12 cellular contexts compared by ENCODE assay signal in the genomic region with DNA sequence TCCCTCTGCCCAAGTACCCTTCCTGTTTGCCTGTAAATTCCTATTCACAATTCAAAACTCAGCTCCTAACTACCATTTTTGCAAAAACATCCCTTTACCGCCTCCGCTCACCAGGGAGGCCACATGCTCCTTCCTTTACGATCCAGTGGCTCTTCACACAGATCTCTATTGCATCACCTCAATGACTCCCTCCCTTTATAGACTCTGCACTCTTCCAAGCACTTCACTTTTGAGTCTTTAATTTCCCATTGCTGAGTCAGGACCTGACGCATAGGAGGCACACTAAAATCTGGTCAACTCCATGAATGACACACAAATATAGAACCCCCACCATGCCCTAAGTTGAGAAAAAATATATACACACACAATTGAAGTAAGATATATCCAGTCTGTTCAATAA. TPM values are rescaled to one million over a fixed set of nuclear protein-coding genes. Genes with fewer than 3 reads are reported as not detected.
DNase-seq lines count a peak whose midpoint lies in the region; ATAC-seq, FAIRE-seq and TF ChIP-seq lines count a peak whose summit lies in the region.
"Had no signal": no experiment of that assay in that cellular context is flagged by ENCODE, and none has a peak within 500 bp of the region (broad histone marks: within the 10 kb centered on the region; RNA-seq: fewer than 3 reads in every experiment).

No MANE protein-coding gene starts in this region.

- H4K8ac ChIP-seq in IMR-90 (ENCODE audit: low read depth in 2 of 2, low read length in 2 of 2): 0 out of 4 replicates have a peak overlapping the region, but pooled peaks of 1 of the 2 experiments have one; percentile 1

- no peaks in the 10 kb centered on the region for H3K4me1 ChIP-seq in Caco-2
- peaks cover 2% of the 10 kb centered on the region; the same call in 1 of the 2 replicates for H3K4me1 ChIP-seq in IMR-90 (ENCODE audit: control insufficient read depth, insufficient read depth, low read length)
- H3K4me1 ChIP-seq in HepG2 (ENCODE audit: insufficient read depth, low read length): peaks cover 15% of the 10 kb centered on the region

- H2AFZ ChIP-seq in IMR-90 (replicated peaks; ENCODE audit: low read length, poor library complexity) (peak overlapping the region; percentile 57), HepG2 (ENCODE audit: low read length) (no peak overlapping the region)

- H3K27ac Mint-ChIP-seq in Caco-2 (ENCODE audit: unreplicated experiment): peak overlapping the region; percentile 9
- no peak overlapping the region for H3K27ac Mint-ChIP-seq in activated naive CD8-positive, alpha-beta T cell treated with anti-CD3 and anti-CD28 coated beads for 36 hours
- H3K27ac Mint-ChIP-seq: activated T-helper 1 cell treated with anti-CD3 and anti-CD28 coated beads, Interleukin-12 subunit alpha, Interleukin-12 subunit beta, Interleukin-2, Interleukin-4 antibody, amounts not matched to agents 30 ng/mL and 10 ng/mL and 1 ng/mL, durations not matched to agents 14 hours and 24 hours and 36 hours had no signal

- in situ Hi-C loops in IMR-90 (cut with MboI; ENCODE audit: low sequenced_read_pairs) (no loop called here), astrocyte of the spinal cord (cut with HindIII; ENCODE audit: low sequenced_read_pairs) (no loop called here), HepG2 (cut with HindIII; ENCODE audit: extremely low pct_ligation_motif_present, low pct_unique_long_range_greater_than_20kb) (no loop called here)

- H3K9ac ChIP-seq in IMR-90 (ENCODE audit: low read depth, low read length) (no peak overlapping the region), HepG2 (ENCODE audit: insufficient read depth, low read depth, low read length) (no peak overlapping the region)

- H4K91ac ChIP-seq in IMR-90 (ENCODE audit: insufficient read depth, low read depth, low read length): no peak overlapping the region

- H3K9me3 Mint-ChIP-seq in Caco-2 (ENCODE audit: unreplicated experiment): no peaks in the 10 kb centered on the region
- H3K9me3 Mint-ChIP-seq in activated naive CD8-positive, alpha-beta T cell treated with anti-CD3 and anti-CD28 coated beads for 36 hours: no peaks in the 10 kb centered on the region
- H3K9me3 Mint-ChIP-seq: activated T-helper 1 cell treated with anti-CD3 and anti-CD28 coated beads, Interleukin-12 subunit alpha, Interleukin-12 subunit beta, Interleukin-2, Interleukin-4 antibody, amounts not matched to agents 30 ng/mL and 10 ng/mL and 1 ng/mL, durations not matched to agents 14 hours and 24 hours and 36 hours; nephron had no signal

- H3K4me3 ChIP-seq in Caco-2 (ENCODE audit: low read depth, low read length) (no peak overlapping the region), IMR-90 (ENCODE audit: insufficient read depth, low read depth, low read length) (no peak overlapping the region), astrocyte of the spinal cord (ENCODE audit: low read depth, low read length) (no peak overlapping the region), HepG2 (replicated peaks in 1 of 3; ENCODE audit: insufficient read depth in 1 of 3, low read depth in 2 of 3, low read length in 3 of 3) (no peak overlapping the region)
- H3K4me3 ChIP-seq: esophagus muscularis mucosa had no signal

- peaks cover 8% of the 10 kb centered on the region for H3K4me1 Mint-ChIP-seq in Caco-2 (ENCODE audit: low read depth, unreplicated experiment)
- H3K4me1 Mint-ChIP-seq in activated naive CD8-positive, alpha-beta T cell treated with anti-CD3 and anti-CD28 coated beads for 36 hours: peaks cover 4% of the 10 kb centered on the region
- H3K4me1 Mint-ChIP-seq: nephron had no signal

- peak; percentile 63 for ATAC-seq in IMR-90 (ENCODE audit: low read depth)
- 0 out of 3 replicates have a peak, but pooled peaks have one; percentile 39 for ATAC-seq in HepG2
- no peak for ATAC-seq in HG02759 (IDR thresholded peaks at IDR 0.05; ENCODE audit: unreplicated experiment)

- intact Hi-C loops in Caco-2 (cut with micrococcal nuclease; ENCODE audit: unreplicated experiment) (no loop called here), IMR-90 (cut with micrococcal nuclease) (loop anchor here (10.0 kb wide), 1 partner anchor 273 kb away; no protein-coding TSS in a partner anchor), HepG2 (cut with micrococcal nuclease; ENCODE audit: unreplicated experiment) (no loop called here)

- TF ChIP-seq POLR2A in IMR-90 (IDR thresholded peaks at IDR 0.05; ENCODE audit: low read depth, low read length) (no peak), HepG2 (IDR thresholded peaks at IDR 0.05; ENCODE audit: insufficient read depth in 1 of 2, low read depth in 2 of 2, low read length in 2 of 2) (no peak)

- no peak overlapping the region for H2BK5ac ChIP-seq in IMR-90 (ENCODE audit: low read depth, low read length, poor library complexity, severe bottlenecking)

- H3K27me3 Mint-ChIP-seq in Caco-2 (ENCODE audit: insufficient read depth, unreplicated experiment): no peaks in the 10 kb centered on the region
- no peaks in the 10 kb centered on the region for H3K27me3 Mint-ChIP-seq in activated naive CD8-positive, alpha-beta T cell treated with anti-CD3 and anti-CD28 coated beads for 36 hours

- dilution Hi-C loops in IMR-90 (cut with HindIII; ENCODE audit: low sequenced_read_pairs, unreplicated experiment): no loop called here

- H4K20me1 ChIP-seq in IMR-90 (ENCODE audit: insufficient read depth, low read length): no peaks in the 10 kb centered on the region
- no peaks in the 10 kb centered on the region for H4K20me1 ChIP-seq in HepG2 (ENCODE audit: insufficient read depth, low read length)

- no peak overlapping the region for H3K14ac ChIP-seq in IMR-90 (replicated peaks; ENCODE audit: low read depth, low read length)

- no peak overlapping the region for H3K27ac ChIP-seq in IMR-90 (ENCODE audit: insufficient read depth, low read length)
- H3K27ac ChIP-seq in HepG2 (ENCODE audit: extremely low read length, insufficient read depth, low read length): no peak overlapping the region
- H3K27ac ChIP-seq: esophagus muscularis mucosa had no signal

- H3K27me3 ChIP-seq in Caco-2 (replicated peaks; ENCODE audit: control insufficient read depth, insufficient read depth, low read length) (no peaks in the 10 kb centered on the region), IMR-90 (ENCODE audit: control insufficient read depth, insufficient read depth, low read length) (no peaks in the 10 kb centered on the region), HepG2 (ENCODE audit: control insufficient read depth in 1 of 2, insufficient read depth in 2 of 2, low read length in 2 of 2) (no peaks in the 10 kb centered on the region)
- H3K27me3 ChIP-seq: esophagus muscularis mucosa had no signal

- TF ChIP-seq RAD21 in IMR-90 (IDR thresholded peaks at IDR 0.05; ENCODE audit: low read length) (no peak), HepG2 (CRISPR knock-in tag; IDR thresholded peaks at IDR 0.05) (no peak)

- H3K36me3 Mint-ChIP-seq in Caco-2 (ENCODE audit: insufficient read depth, unreplicated experiment): no peaks in the 10 kb centered on the region
- H3K36me3 Mint-ChIP-seq in activated naive CD8-positive, alpha-beta T cell treated with anti-CD3 and anti-CD28 coated beads for 36 hours: no peaks in the 10 kb centered on the region

- no peak overlapping the region for H3K56ac ChIP-seq in IMR-90 (ENCODE audit: extremely low read depth, insufficient read depth, low read length)

- TF ChIP-seq CTCF in Caco-2 (IDR thresholded peaks at IDR 0.05; ENCODE audit: insufficient read depth in 1 of 2, low read depth in 1 of 2, low read length in 1 of 2, severe bottlenecking in 1 of 2, unreplicated experiment in 1 of 2) (no peak), IMR-90 (conservative IDR thresholded peaks at IDR 0.05; ENCODE audit: low read depth, low read length) (no peak), astrocyte of the spinal cord (IDR thresholded peaks at IDR 0.05; ENCODE audit: low read depth, low read length) (no peak), HepG2 (CRISPR knock-in tag; IDR thresholded peaks at IDR 0.05) (no peak)

- H3K4me3 Mint-ChIP-seq in Caco-2 (ENCODE audit: unreplicated experiment): no peak overlapping the region
- H3K4me3 Mint-ChIP-seq in activated naive CD8-positive, alpha-beta T cell treated with anti-CD3 and anti-CD28 coated beads for 36 hours: no peak overlapping the region
- H3K4me3 Mint-ChIP-seq: activated T-helper 1 cell treated with anti-CD3 and anti-CD28 coated beads, Interleukin-12 subunit alpha, Interleukin-12 subunit beta, Interleukin-2, Interleukin-4 antibody, amounts not matched to agents 30 ng/mL and 10 ng/mL and 1 ng/mL, durations not matched to agents 14 hours and 24 hours and 36 hours; nephron had no signal

- WGBS in IMR-90 (ENCODE audit: extremely low coverage in 2 of 2, insufficient read length in 1 of 2), 2 experiments: 66% methylated on average over 4 of the region's 4 CpGs; no CpG with 5 or more reads in 1 of the 2 experiments
- 68% methylated on average over 4 of the region's 4 CpGs for WGBS in HepG2 (ENCODE audit: low lambda C conversion rate)

- no TSS peak for BruUV-seq in Caco-2 (replicated peaks; lab: Mats Ljungman, UMichigan)
- BruUV-seq in IMR-90 (replicated peaks; lab: Mats Ljungman, UMichigan): no TSS peak
- no TSS peak for BruUV-seq in HepG2 (replicated peaks; lab: Mats Ljungman, UMichigan)

- H3K9me1 ChIP-seq in IMR-90 (ENCODE audit: insufficient read depth, low read length): 0 out of 2 replicates have a peak, but pooled peaks cover 3% of the 10 kb centered on the region

- H2BK20ac ChIP-seq in IMR-90 (ENCODE audit: low read depth, low read length): no peak overlapping the region

- H2AK5ac ChIP-seq in IMR-90 (ENCODE audit: low read depth, low read length): no peak overlapping the region

- FAIRE-seq in HepG2 (lab: Jason Lieb, UNC): no peak
- FAIRE-seq: G401.6 had no signal

- H4K5ac ChIP-seq in IMR-90 (ENCODE audit: low read depth, low read length): no peak overlapping the region

- POLR2A ChIA-PET in Caco-2 (lab: Charles Lee) (no interaction called here), IMR-90 (lab: Charles Lee; ENCODE audit: unreplicated experiment) (no interaction called here), HepG2 (lab: Yijun Ruan, JAX) (no interaction called here)

- H2BK15ac ChIP-seq in IMR-90 (ENCODE audit: low read depth, low read length): no peak overlapping the region

- no peaks in the 10 kb centered on the region for H3K36me3 ChIP-seq in Caco-2 (ENCODE audit: control insufficient read depth, insufficient read depth, low read length)
- H3K36me3 ChIP-seq in IMR-90 (ENCODE audit: control insufficient read depth, insufficient read depth, low read length): no peaks in the 10 kb centered on the region
- H3K36me3 ChIP-seq in HepG2 (replicated peaks in 1 of 2; ENCODE audit: control insufficient read depth in 1 of 2, insufficient read depth in 2 of 2, low read length in 2 of 2): peaks cover under 1 to 1% of the 10 kb centered on the region in 2 experiments; a peak in 2 of 5 replicates

- 0 out of 2 replicates have a peak overlapping the region, but pooled peaks have one; percentile 4 for H2BK120ac ChIP-seq in IMR-90 (ENCODE audit: low read depth, low read length)

- no peak for TF ChIP-seq EP300 in HepG2 (IDR thresholded peaks at IDR 0.05; ENCODE audit: low read depth in 2 of 2, low read length in 2 of 2)
- TF ChIP-seq EP300 in HepG2 (CRISPR knock-in tag; IDR thresholded peaks at IDR 0.05; ENCODE audit: borderline replicate concordance): no peak

- no peak overlapping the region for H3K4ac ChIP-seq in IMR-90 (ENCODE audit: low read depth, low read length)

- H3K79me1 ChIP-seq in IMR-90 (ENCODE audit: low read depth in 1 of 2, low read length in 2 of 2): peaks cover 0 to 2% of the 10 kb centered on the region in 2 experiments; a peak in 1 of 4 replicates

- H2AK9ac ChIP-seq in IMR-90 (replicated peaks; ENCODE audit: low read depth, low read length, poor library complexity): no peak overlapping the region

- H3K9me3 ChIP-seq in Caco-2: no peaks in the 10 kb centered on the region
- H3K9me3 ChIP-seq in IMR-90 (ENCODE audit: control insufficient read depth, insufficient read depth, low read length): no peaks in the 10 kb centered on the region
- H3K9me3 ChIP-seq in HepG2 (ENCODE audit: low read length): no peaks in the 10 kb centered on the region
- H3K9me3 ChIP-seq: esophagus muscularis mucosa had no signal

- H3K18ac ChIP-seq in IMR-90 (ENCODE audit: low read depth, low read length): no peak overlapping the region

- no peak overlapping the region for H3K23ac ChIP-seq in IMR-90 (ENCODE audit: low read depth, low read length)

- no peak overlapping the region for H3K4me2 ChIP-seq in IMR-90 (ENCODE audit: low read depth, low read length)
- H3K4me2 ChIP-seq in HepG2 (ENCODE audit: low read depth, low read length): no peak overlapping the region

- CTCF ChIA-PET in Caco-2 (lab: Charles Lee): interaction anchor here (0.6 kb wide), 1 partner anchor 42 kb away, joined by 4 read pairs; no protein-coding TSS in a partner anchor
- CTCF ChIA-PET in IMR-90 (lab: Yijun Ruan, JAX): no interaction called here
- CTCF ChIA-PET in HepG2 (lab: Yijun Ruan, JAX; ENCODE audit: low intra/inter-chr PET ratio, low total read pairs): no interaction called here

- peaks cover 10% of the 10 kb centered on the region for H3K79me2 ChIP-seq in HepG2 (ENCODE audit: insufficient read depth, low read length)

- DNase-seq in Caco-2 (no peak), IMR-90 (peak; percentile 79), astrocyte of the spinal cord (ENCODE audit: low read depth, low spot score) (peak; percentile 75), HepG2 (ENCODE audit: low spot score) (peak; percentile 37), HT-29 (ENCODE audit: low spot score) (no peak)
- DNase-seq in stimulated activated CD4-positive, alpha-beta T cell treated with anti-CD3 and anti-CD28 coated beads, Interleukin-1b, Interleukin-23, amount 100 ng/mL, for 48 hours: no peak
- DNase-seq in activated naive CD8-positive, alpha-beta T cell treated with anti-CD3 and anti-CD28 coated beads for 36 hours: no peak

RNA-seq across cellular contexts. Expression of gene PPP1R13B, which starts 45.9 kb away (rescaled TPM):
- total RNA-seq in Caco-2 (2022): 15.8 and 16.7 TPM in 2 replicates
- 1.6 and 2.2 TPM in 2 replicates for total RNA-seq in IMR-90 (2012; rRNA removed)
- 2.8 and 3.7 TPM in 2 replicates for polyA plus RNA-seq in IMR-90 (2012; rRNA removed)
- 0.86 and 1.6 TPM in 2 replicates for polyA plus RNA-seq in IMR-90 (2012; cell fraction: cytosol; rRNA removed)
- 16.1 and 16.3 TPM in 2 replicates for polyA plus RNA-seq in IMR-90 (2012; cell fraction: nucleus; rRNA removed; ENCODE audit: low replicate concordance)
- 5.3 and 9.4 TPM in 2 replicates for total RNA-seq in HepG2 (2016; rRNA removed; fragmentation: Illumina TruSeq; extraction: Trizol)
- 36.5 and 44.3 TPM in 2 replicates for total RNA-seq in HepG2 (2016; cell fraction: cytosol; rRNA removed; fragmentation: Illumina TruSeq; extraction: Trizol; ENCODE audit: low read depth)
- 5.9 and 7.8 TPM in 2 replicates for total RNA-seq in HepG2 (2016; cell fraction: insoluble cytoplasmic fraction; rRNA removed; fragmentation: Illumina TruSeq; extraction: Trizol)
- total RNA-seq in HepG2 (2016; cell fraction: membrane; rRNA removed; fragmentation: Illumina TruSeq; extraction: Trizol): 11.4 and 12.4 TPM in 2 replicates
- 13.0 and 13.3 TPM in 2 replicates for total RNA-seq in HepG2 (2016; cell fraction: nucleus; rRNA removed; fragmentation: Illumina TruSeq; extraction: Trizol)
- polyA plus RNA-seq in HepG2 (2011; rRNA removed): 4.6 and 5.3 TPM in 2 replicates
- polyA plus RNA-seq in HepG2 (2011; cell fraction: cytosol; rRNA removed): 2.9 and 3.0 TPM in 2 replicates
- polyA plus RNA-seq in HepG2 (2011; cell fraction: nucleus; rRNA removed): 20.9 and 24.0 TPM in 2 replicates
- polyA plus RNA-seq in HepG2 (2012): 5.1 and 6.3 TPM in 2 replicates
- 2.2 and 2.3 TPM in 2 replicates for polyA plus RNA-seq in HepG2 (2016; cell fraction: cytosol; fragmentation: Illumina TruSeq; extraction: Trizol; ENCODE audit: low read depth)
- 4.2 and 6.1 TPM in 2 replicates for polyA plus RNA-seq in HepG2 (2016; cell fraction: insoluble cytoplasmic fraction; fragmentation: Illumina TruSeq; extraction: Trizol; ENCODE audit: low read depth)
- polyA plus RNA-seq in HepG2 (2016; cell fraction: membrane; fragmentation: Illumina TruSeq; extraction: Trizol; ENCODE audit: low read depth): 4.0 and 4.8 TPM in 2 replicates
- polyA plus RNA-seq in HepG2 (2016; cell fraction: nucleus; fragmentation: Illumina TruSeq; extraction: Trizol; ENCODE audit: insufficient read depth, low read depth): 33.9 and 35.1 TPM in 2 replicates
- 8.5 and 13.6 TPM in 2 replicates for polyA minus RNA-seq in HepG2 (2011; rRNA and poly(A)+ RNA removed; ENCODE audit: low replicate concordance)
- polyA minus RNA-seq in HepG2 (2011; cell fraction: cytosol; rRNA and poly(A)+ RNA removed): 2.9 and 4.5 TPM in 2 replicates
- 14.5 and 21.1 TPM in 2 replicates for polyA minus RNA-seq in HepG2 (2011; cell fraction: nucleus; rRNA and poly(A)+ RNA removed)
- 4.5 and 9.1 TPM in 2 replicates for total RNA-seq in HT-29 (2014; rRNA removed; shearing (Covaris generic))
- total RNA-seq in activated naive CD8-positive, alpha-beta T cell treated with anti-CD3 and anti-CD28 coated beads for 36 hours: 1 to 10 TPM; 8.5 to 9.8 TPM

Comparison
In these comparisons a context has a peak if more than half of its experiments do, and no peak if none do; other contexts are left out.
1. DNase-seq: peak in IMR-90 (single experiment), astrocyte of the spinal cord (single experiment) and HepG2 (single experiment); none in Caco-2 (0 of 2), stimulated activated CD4-positive, alpha-beta T cell treated with anti-CD3 and anti-CD28 coated beads, Interleukin-1b, Interleukin-23, amount 100 ng/mL, for 48 hours (single experiment), HT-29 (single experiment) and activated naive CD8-positive, alpha-beta T cell treated with anti-CD3 and anti-CD28 coated beads for 36 hours (single experiment).